ENCODE assay signal across 10 cellular contexts in the genomic region with DNA sequence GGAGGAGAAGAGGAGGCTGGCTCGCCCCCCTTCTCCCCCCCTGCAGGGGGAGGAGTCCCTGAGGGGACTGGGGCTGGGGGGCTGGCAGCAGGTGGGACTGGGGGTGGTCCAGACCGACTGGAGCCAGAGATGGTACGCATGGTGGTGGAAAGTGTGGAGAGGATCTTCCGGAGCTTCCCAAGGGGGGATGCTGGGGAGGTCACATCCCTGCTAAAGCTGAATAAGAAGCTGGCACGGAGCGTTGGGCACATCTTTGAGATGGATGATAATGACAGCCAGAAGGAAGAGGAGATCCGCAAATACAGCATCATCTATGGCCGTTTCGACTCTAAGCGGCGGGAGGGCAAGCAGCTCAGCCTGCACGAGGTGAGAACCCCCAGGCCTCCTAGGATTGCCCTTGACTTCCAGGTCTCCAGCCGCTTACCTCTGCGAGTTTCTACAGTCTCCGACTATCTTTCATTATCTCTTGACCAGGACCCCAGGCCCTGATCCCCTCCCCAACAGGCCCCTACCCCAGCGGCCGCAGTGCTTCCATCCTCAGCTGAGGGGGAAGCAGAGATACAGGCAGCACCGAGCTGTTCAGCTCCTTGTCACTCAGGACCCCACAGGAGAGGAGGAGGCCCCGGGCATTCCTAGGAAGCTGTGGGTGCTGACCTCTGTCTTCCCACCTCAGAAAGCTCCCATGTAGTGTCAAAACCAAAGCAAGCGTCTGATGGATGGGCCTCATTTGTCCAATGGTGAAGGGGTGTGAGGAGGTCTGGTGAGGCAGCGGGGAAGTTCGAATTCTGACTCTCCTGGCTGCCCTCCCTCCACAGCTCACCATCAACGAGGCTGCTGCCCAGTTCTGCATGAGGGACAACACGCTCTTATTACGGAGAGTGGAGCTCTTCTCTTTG. TPM values are rescaled to one million over a fixed set of nuclear protein-coding genes. Genes with fewer than 3 reads are reported as not detected.
DNase-seq lines count a peak whose midpoint lies in the region; ATAC-seq and TF ChIP-seq lines count a peak whose summit lies in the region.
"Had no signal": no experiment of that assay in that cellular context is flagged by ENCODE, and none has a peak within 500 bp of the region (broad histone marks: within the 10 kb centered on the region; RNA-seq: fewer than 3 reads in every experiment).

No MANE protein-coding gene starts in this region.

- H3K4me1 ChIP-seq in osteoblast (ENCODE audit: insufficient read depth, low read length): peaks cover 49% of the 10 kb centered on the region

- no peak overlapping the region for H3K27ac Mint-ChIP-seq in natural killer cell treated with Interleukin-12 subunit alpha and Interleukin-12 subunit beta and Interleukin-15 and Interleukin-18, amount 100 ng/mL, for 72 hours

- H3K36me3 ChIP-seq in H7 (replicated peaks; ENCODE audit: control insufficient read depth, insufficient read depth, low read length): peaks cover 15% of the 10 kb centered on the region
- H3K36me3 ChIP-seq in osteoblast (ENCODE audit: insufficient read depth, low read length): peaks cover 54% of the 10 kb centered on the region

- H3K27ac ChIP-seq in AG04450 (ENCODE audit: low read depth, low read length) (peak overlapping the region; percentile 21), cingulate gyrus (ENCODE audit: low read depth, low read length) (peak overlapping the region; percentile 66), osteoblast (ENCODE audit: low read depth, low read length) (peak overlapping the region; percentile 1)

- TF ChIP-seq CTCF in AG04450 (IDR thresholded peaks at IDR 0.05; ENCODE audit: low read depth, low read length) (no peak), osteoblast (IDR thresholded peaks at IDR 0.05; ENCODE audit: extremely low read depth, low read depth, low read length) (no peak)

- POLR2A ChIA-PET in AG04450 (lab: Yijun Ruan, JAX): interaction anchor here (0.5 to 13.0 kb wide), 5 partner anchors 16 to 122 kb away, joined by 3 to 258 read pairs (median 3); a partner anchor contains a TSS

- H3K9me3 ChIP-seq in AG04450 (ENCODE audit: control insufficient read depth, insufficient read depth, low read length) (no peaks in the 10 kb centered on the region; the same call in 1 of the 2 replicates), osteoblast (ENCODE audit: low read depth, low read length) (no peaks in the 10 kb centered on the region)

- no peak for DNase-seq in AG04450 (ENCODE audit: low read depth, low spot score)
- DNase-seq in H7: peak; percentile 24
- DNase-seq in osteoblast (ENCODE audit: insufficient read length, low spot score, missing footprints): peak; percentile 91
- DNase-seq in NCI-H345 treated with DMSO at 0.1 percent for 48 hours (lab: John Stamatoyannopoulos, UW; ENCODE audit: unreplicated experiment): no peak
- no peak for DNase-seq in natural killer cell treated with Interleukin-12 subunit alpha and Interleukin-12 subunit beta and Interleukin-15 and Interleukin-18, amount 100 ng/mL, for 72 hours (ENCODE audit: low spot score)
- no peak for DNase-seq in AG08395 (ENCODE audit: low spot score)
- DNase-seq: effector memory CD4-positive, alpha-beta T cell; stimulated activated CD4-positive, alpha-beta T cell treated with anti-CD3 and anti-CD28 coated beads, Interleukin-4, amount 100 ng/mL, for 1 hour had no signal

- no peaks in the 10 kb centered on the region for H3K9me3 Mint-ChIP-seq in natural killer cell treated with Interleukin-12 subunit alpha and Interleukin-12 subunit beta and Interleukin-15 and Interleukin-18, amount 100 ng/mL, for 72 hours

- peaks cover 42% of the 10 kb centered on the region for H3K79me2 ChIP-seq in osteoblast (ENCODE audit: insufficient read depth, low read length)

- no peaks in the 10 kb centered on the region for H3K27me3 Mint-ChIP-seq in natural killer cell treated with Interleukin-12 subunit alpha and Interleukin-12 subunit beta and Interleukin-15 and Interleukin-18, amount 100 ng/mL, for 72 hours

- H3K27me3 ChIP-seq in AG04450 (ENCODE audit: control insufficient read depth, insufficient read depth, low read length) (no peaks in the 10 kb centered on the region), H7 (ENCODE audit: control insufficient read depth, insufficient read depth, low read length) (peaks cover 4% of the 10 kb centered on the region; the same call in 1 of the 2 replicates), osteoblast (ENCODE audit: insufficient read depth, low read length) (no peaks in the 10 kb centered on the region)

- peak overlapping the region; percentile 74 for H3K4me3 ChIP-seq in AG04450 (ENCODE audit: low read depth, low read length)
- H3K4me3 ChIP-seq in H7 (ENCODE audit: insufficient read depth, low read depth, low read length): no peak overlapping the region
- peak overlapping the region; percentile 97 for H3K4me3 ChIP-seq in osteoblast (ENCODE audit: insufficient read depth, low read length)

- CTCF ChIA-PET in AG04450 (lab: Charles Lee): interaction anchor here (0.7 to 3.4 kb wide), 9 partner anchors 10 to 95 kb away, joined by 3 to 27 read pairs (median 4); a partner anchor contains a TSS

- peaks cover 44% of the 10 kb centered on the region for H4K20me1 ChIP-seq in osteoblast (ENCODE audit: insufficient read depth, low read length)

- no peak overlapping the region for H3K4me3 Mint-ChIP-seq in natural killer cell treated with Interleukin-12 subunit alpha and Interleukin-12 subunit beta and Interleukin-15 and Interleukin-18, amount 100 ng/mL, for 72 hours

- H2AFZ ChIP-seq in osteoblast (ENCODE audit: low read length): no peak overlapping the region

- ATAC-seq in natural killer cell treated with Interleukin-12 subunit alpha and Interleukin-12 subunit beta and Interleukin-15 and Interleukin-18, amount 100 ng/mL, for 72 hours: no peak
- ATAC-seq in HG03039 (IDR thresholded peaks at IDR 0.05; ENCODE audit: unreplicated experiment): no peak

- peak overlapping the region; percentile 99 for H3K4me2 ChIP-seq in osteoblast (ENCODE audit: insufficient read depth, low read length)

- H3K36me3 Mint-ChIP-seq in natural killer cell treated with Interleukin-12 subunit alpha and Interleukin-12 subunit beta and Interleukin-15 and Interleukin-18, amount 100 ng/mL, for 72 hours: no peaks in the 10 kb centered on the region

- peaks cover 35 to 40% of the 10 kb centered on the region in 2 donors for H3K4me1 Mint-ChIP-seq in natural killer cell treated with Interleukin-12 subunit alpha and Interleukin-12 subunit beta and Interleukin-15 and Interleukin-18, amount 100 ng/mL, for 72 hours (ENCODE audit: low read depth in 2 of 2)

RNA-seq across cellular contexts. Expression of a gene that starts 3.0 kb away (rescaled TPM):
- 46.4 and 60.9 TPM in 2 replicates for polyA plus RNA-seq in AG04450 (2011; rRNA removed)
- 68.2 and 83.4 TPM in 2 replicates for polyA minus RNA-seq in AG04450 (2011; rRNA and poly(A)+ RNA removed)
- 19.0 and 20.8 TPM in 2 replicates for total RNA-seq in H7 (2014; rRNA removed; shearing (Covaris generic))
- 53.6 and 70.9 TPM in 2 replicates for total RNA-seq in osteoblast
- total RNA-seq in natural killer cell treated with Interleukin-12 subunit alpha and Interleukin-12 subunit beta and Interleukin-15 and Interleukin-18, amount 100 ng/mL, for 72 hours: 1 to 10 TPM; 7.7 to 8.0 TPM

RNA-seq across cellular contexts. Expression of a gene that starts 13.3 kb away (rescaled TPM):
- polyA plus RNA-seq in AG04450 (2011; rRNA removed): 8.3 and 11.9 TPM in 2 replicates
- 6.1 and 9.0 TPM in 2 replicates for polyA minus RNA-seq in AG04450 (2011; rRNA and poly(A)+ RNA removed)
- 22.6 and 30.6 TPM in 2 replicates for total RNA-seq in H7 (2014; rRNA removed; shearing (Covaris generic))
- total RNA-seq in osteoblast: 6.5 and 7.7 TPM in 2 replicates
- 10 to 100 TPM; 25.5 to 34.1 TPM for total RNA-seq in natural killer cell treated with Interleukin-12 subunit alpha and Interleukin-12 subunit beta and Interleukin-15 and Interleukin-18, amount 100 ng/mL, for 72 hours

RNA-seq across cellular contexts. Expression of a gene that starts 19.3 kb away (rescaled TPM):
- polyA plus RNA-seq in AG04450 (2011; rRNA removed): 79.5 and 94.2 TPM in 2 replicates
- 95.3 and 103 TPM in 2 replicates for polyA minus RNA-seq in AG04450 (2011; rRNA and poly(A)+ RNA removed)
- 43.5 and 51.5 TPM in 2 replicates for total RNA-seq in H7 (2014; rRNA removed; shearing (Covaris generic))
- 149 and 167 TPM in 2 replicates for total RNA-seq in osteoblast
- 100 to 1,000 TPM; 158 to 198 TPM for total RNA-seq in natural killer cell treated with Interleukin-12 subunit alpha and Interleukin-12 subunit beta and Interleukin-15 and Interleukin-18, amount 100 ng/mL, for 72 hours

RNA-seq across cellular contexts. Expression of a gene that starts 36.4 kb away (rescaled TPM):
- 49.9 and 95.0 TPM in 2 replicates for polyA plus RNA-seq in AG04450 (2011; rRNA removed)
- polyA minus RNA-seq in AG04450 (2011; rRNA and poly(A)+ RNA removed): 264 and 395 TPM in 2 replicates
- total RNA-seq in H7 (2014; rRNA removed; shearing (Covaris generic)): 17.3 and 23.9 TPM in 2 replicates
- 744 and 789 TPM in 2 replicates for total RNA-seq in osteoblast
- total RNA-seq in natural killer cell treated with Interleukin-12 subunit alpha and Interleukin-12 subunit beta and Interleukin-15 and Interleukin-18, amount 100 ng/mL, for 72 hours: under 1 TPM; 0.42 to 0.45 TPM

RNA-seq across cellular contexts. Expression of a gene that starts 42.0 kb away (rescaled TPM):
- polyA plus RNA-seq in AG04450 (2011; rRNA removed): not detected in 2 replicates
- 0.04 TPM in 1 of 2 replicates, not detected in the other for polyA minus RNA-seq in AG04450 (2011; rRNA and poly(A)+ RNA removed)
- 0.24 and 0.59 TPM in 2 replicates for total RNA-seq in H7 (2014; rRNA removed; shearing (Covaris generic))
- total RNA-seq in osteoblast: under 0.01 TPM in 1 of 2 replicates, not detected in the other
- total RNA-seq in natural killer cell treated with Interleukin-12 subunit alpha and Interleukin-12 subunit beta and Interleukin-15 and Interleukin-18, amount 100 ng/mL, for 72 hours: 1 to 10 TPM in 1 of 2 donors, under 1 TPM in 1; 0.48 to 2.5 TPM

Comparison
In these comparisons a context has a peak if more than half of its experiments do, and no peak if none do; other contexts are left out.
1. DNase-seq: peak in H7 (single experiment) and osteoblast (single experiment); none in AG04450 (single experiment), NCI-H345 treated with DMSO at 0.1 percent for 48 hours (single experiment), natural killer cell treated with Interleukin-12 subunit alpha and Interleukin-12 subunit beta and Interleukin-15 and Interleukin-18, amount 100 ng/mL, for 72 hours (single experiment) and AG08395 (single experiment).
2. H3K27ac ChIP-seq: peak in every context shown above with its lines; median percentile 66 in cingulate gyrus; 21 in AG04450; 1 in osteoblast.